ENCODE assay signal across 9 cellular contexts in genomic region chr4:8201341-8201781, GRCh38. TPM values are rescaled to one million over a fixed set of nuclear protein-coding genes. Genes with fewer than 3 reads are reported as not detected.
A peak's percentile ranks its signal among the peaks of the same experiment; 100 is the strongest.
DNase-seq lines count a peak whose midpoint lies in the region; ATAC-seq and TF ChIP-seq lines count a peak whose summit lies in the region.
"Had no signal": no experiment of that assay in that cellular context is flagged by ENCODE, and none has a peak within 500 bp of the region (broad histone marks: within the 10 kb centered on the region; RNA-seq: fewer than 3 reads in every experiment).

No MANE protein-coding gene starts in this region.

- ATAC-seq in GM18870 (IDR thresholded peaks at IDR 0.05; ENCODE audit: unreplicated experiment) (peak; percentile 36), HG03066 (IDR thresholded peaks at IDR 0.05; ENCODE audit: low read depth, unreplicated experiment) (peak; percentile 23)

- H3K4me3 ChIP-seq in left ventricle myocardium inferior (peak overlapping the region; percentile 66), testis (peak overlapping the region in 1 of 2 donors; percentile 18)
- H3K4me3 ChIP-seq: K562 had no signal

- H3K4me1 ChIP-seq in left ventricle myocardium inferior (peaks cover 53% of the 10 kb centered on the region), testis (peaks cover 23% of the 10 kb centered on the region)

- intact Hi-C loops in left ventricle myocardium inferior (cut with micrococcal nuclease): no loop called here
- intact Hi-C loops in testis (cut with DNase I; ENCODE audit: low total_unique reads): no loop called here

- no peak for TF ChIP-seq POLR2A in testis (IDR thresholded peaks at IDR 0.05)

- no peaks in the 10 kb centered on the region for H3K36me3 ChIP-seq in left ventricle myocardium inferior
- no peaks in the 10 kb centered on the region for H3K36me3 ChIP-seq in testis (ENCODE audit: low read depth, missing control alignments)

- WGBS in testis, 2 donors: 51 to 67% methylated on average over 1 to 9 of the region's 9 CpGs

- H3K9me3 ChIP-seq in left ventricle myocardium inferior (replicated peaks): no peaks in the 10 kb centered on the region
- H3K9me3 ChIP-seq in testis: no peaks in the 10 kb centered on the region

- H3K27ac ChIP-seq in left ventricle myocardium inferior (replicated peaks) (peak overlapping the region; percentile 84), testis (peak overlapping the region; percentile 73)

- peak; percentile 32 for DNase-seq in activated CD4-positive, alpha-beta T cell treated with anti-CD3 and anti-CD28 coated beads, Interleukin-2, amount 50 U/mL, for 1 hour
- DNase-seq in left ventricle myocardium inferior (peak; percentile 55), testis (peak; percentile 34), HPDE6-E6E7 (ENCODE audit: extremely low spot score) (no peak), NCI-H2171 treated with DMSO at 0.1 percent for 48 hours (lab: John Stamatoyannopoulos, UW) (no peak), middle frontal gyrus (ENCODE audit: extremely low spot score, low spot score) (no peak)

- TF ChIP-seq CTCF in left ventricle myocardium inferior (IDR thresholded peaks at IDR 0.05; ENCODE audit: borderline replicate concordance): no peak
- no peak for TF ChIP-seq CTCF in testis (IDR thresholded peaks at IDR 0.05)

- H3K27me3 ChIP-seq in left ventricle myocardium inferior (ENCODE audit: low read depth) (no peaks in the 10 kb centered on the region), testis (no peaks in the 10 kb centered on the region)

RNA-seq across cellular contexts. Expression of gene SH3TC1, which starts 2.3 kb away (rescaled TPM):
- total RNA-seq in left ventricle myocardium inferior: 13.6 TPM
- 10 to 100 TPM in 1 of 2 donors, 1 to 10 TPM in 1; 4.0 to 12.6 TPM for total RNA-seq in testis
- 3.2 TPM for polyA plus RNA-seq in testis (ENCODE audit: insufficient read depth, low read depth, low replicate concordance)

RNA-seq across cellular contexts. Expression of gene ABLIM2, which starts 42.7 kb away (rescaled TPM):
- total RNA-seq in left ventricle myocardium inferior: 43.5 TPM
- 1 to 10 TPM; 5.2 to 6.9 TPM for total RNA-seq in testis
- polyA plus RNA-seq in testis (ENCODE audit: insufficient read depth, low read depth, low replicate concordance): 7.5 TPM
- total RNA-seq: K562 had no signal
- polyA plus RNA-seq: K562 had no signal

Comparison
In these comparisons a context has a peak if more than half of its experiments do, and no peak if none do; other contexts are left out.
1. DNase-seq: peak in activated CD4-positive, alpha-beta T cell treated with anti-CD3 and anti-CD28 coated beads, Interleukin-2, amount 50 U/mL, for 1 hour (single experiment), left ventricle myocardium inferior (single experiment) and testis (single experiment); none in HPDE6-E6E7 (single experiment), NCI-H2171 treated with DMSO at 0.1 percent for 48 hours (single experiment) and middle frontal gyrus (single experiment).